1 cellular context compared by ENCODE assay signal in the genomic region with DNA sequence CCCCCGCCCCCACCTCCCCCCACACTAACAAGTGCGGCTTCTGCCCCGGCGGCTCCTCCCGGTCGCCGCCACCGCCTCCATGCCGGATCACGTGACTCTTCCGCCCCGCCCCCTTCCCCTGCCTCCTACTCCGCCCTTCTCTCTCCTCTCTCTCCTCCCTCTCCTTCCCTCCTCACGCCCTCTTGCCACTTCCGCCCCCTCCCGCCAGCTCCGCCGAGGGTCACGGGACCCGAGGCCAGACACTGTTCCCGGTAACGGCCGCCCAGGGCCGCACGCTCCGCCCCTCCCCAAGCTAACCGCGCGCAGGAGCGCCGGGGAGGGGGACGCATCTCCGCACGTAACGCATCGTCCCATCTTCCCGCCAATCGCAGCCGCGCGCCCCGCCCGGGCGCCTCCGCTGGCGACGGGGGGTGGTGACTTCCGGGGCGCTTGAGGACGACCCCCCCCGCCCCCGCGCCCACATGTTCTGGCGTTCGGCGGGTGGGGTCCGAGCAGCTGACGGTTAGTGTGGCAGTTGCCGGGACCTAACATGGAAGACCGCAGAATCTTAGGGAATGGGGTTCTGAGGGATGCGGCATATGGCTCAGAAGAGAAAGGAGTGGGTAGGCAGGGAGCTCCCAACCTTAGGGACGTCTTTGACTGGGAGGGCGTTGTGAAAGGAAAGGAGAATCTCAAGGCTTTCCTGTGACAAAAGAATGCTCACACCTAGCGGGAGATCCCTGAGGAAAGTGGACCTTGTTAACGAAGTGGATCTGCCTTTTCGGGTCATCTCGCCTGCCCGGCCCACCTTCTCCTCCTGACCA.
TF ChIP-seq lines count a peak whose summit lies in the region.

A gene with protein sequence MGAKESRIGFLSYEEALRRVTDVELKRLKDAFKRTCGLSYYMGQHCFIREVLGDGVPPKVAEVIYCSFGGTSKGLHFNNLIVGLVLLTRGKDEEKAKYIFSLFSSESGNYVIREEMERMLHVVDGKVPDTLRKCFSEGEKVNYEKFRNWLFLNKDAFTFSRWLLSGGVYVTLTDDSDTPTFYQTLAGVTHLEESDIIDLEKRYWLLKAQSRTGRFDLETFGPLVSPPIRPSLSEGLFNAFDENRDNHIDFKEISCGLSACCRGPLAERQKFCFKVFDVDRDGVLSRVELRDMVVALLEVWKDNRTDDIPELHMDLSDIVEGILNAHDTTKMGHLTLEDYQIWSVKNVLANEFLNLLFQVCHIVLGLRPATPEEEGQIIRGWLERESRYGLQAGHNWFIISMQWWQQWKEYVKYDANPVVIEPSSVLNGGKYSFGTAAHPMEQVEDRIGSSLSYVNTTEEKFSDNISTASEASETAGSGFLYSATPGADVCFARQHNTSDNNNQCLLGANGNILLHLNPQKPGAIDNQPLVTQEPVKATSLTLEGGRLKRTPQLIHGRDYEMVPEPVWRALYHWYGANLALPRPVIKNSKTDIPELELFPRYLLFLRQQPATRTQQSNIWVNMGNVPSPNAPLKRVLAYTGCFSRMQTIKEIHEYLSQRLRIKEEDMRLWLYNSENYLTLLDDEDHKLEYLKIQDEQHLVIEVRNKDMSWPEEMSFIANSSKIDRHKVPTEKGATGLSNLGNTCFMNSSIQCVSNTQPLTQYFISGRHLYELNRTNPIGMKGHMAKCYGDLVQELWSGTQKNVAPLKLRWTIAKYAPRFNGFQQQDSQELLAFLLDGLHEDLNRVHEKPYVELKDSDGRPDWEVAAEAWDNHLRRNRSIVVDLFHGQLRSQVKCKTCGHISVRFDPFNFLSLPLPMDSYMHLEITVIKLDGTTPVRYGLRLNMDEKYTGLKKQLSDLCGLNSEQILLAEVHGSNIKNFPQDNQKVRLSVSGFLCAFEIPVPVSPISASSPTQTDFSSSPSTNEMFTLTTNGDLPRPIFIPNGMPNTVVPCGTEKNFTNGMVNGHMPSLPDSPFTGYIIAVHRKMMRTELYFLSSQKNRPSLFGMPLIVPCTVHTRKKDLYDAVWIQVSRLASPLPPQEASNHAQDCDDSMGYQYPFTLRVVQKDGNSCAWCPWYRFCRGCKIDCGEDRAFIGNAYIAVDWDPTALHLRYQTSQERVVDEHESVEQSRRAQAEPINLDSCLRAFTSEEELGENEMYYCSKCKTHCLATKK (N-terminal part only) (minus strand): TSS at position 92 of the 803 bp plus-strand sequence. CDS start 194 bp downstream, outside the sequence.

TF ChIP-seq in WTC11, 78 proteins besides CTCF, POLR2A, EP300 and RAD21 (continued from another document and continues in another):
- TF ChIP-seq SMAD4 (CRISPR knock-in tag; IDR thresholded peaks at IDR 0.05) (no peak), SMAD3 (CRISPR knock-in tag; IDR thresholded peaks at IDR 0.05; ENCODE audit: borderline replicate concordance) (no peak), OVOL2 (CRISPR knock-in tag; IDR thresholded peaks at IDR 0.05; ENCODE audit: borderline replicate concordance) (no peak), CBFB (CRISPR knock-in tag; IDR thresholded peaks at IDR 0.05; ENCODE audit: low read depth) (0 out of 2 replicates have a peak, but pooled peaks have one; percentile 21), PRRX2 (CRISPR knock-in tag; IDR thresholded peaks at IDR 0.05) (no peak), NFE2L1 (CRISPR knock-in tag; IDR thresholded peaks at IDR 0.05) (no peak), JUN (CRISPR knock-in tag; IDR thresholded peaks at IDR 0.05) (no peak), RELA (CRISPR knock-in tag; IDR thresholded peaks at IDR 0.05; ENCODE audit: borderline replicate concordance) (peak; percentile 36; the same call in 1 of the 2 replicates), IRF2 (CRISPR knock-in tag; IDR thresholded peaks at IDR 0.05; ENCODE audit: borderline replicate concordance, low read depth) (no peak), JAZF1 (CRISPR knock-in tag; IDR thresholded peaks at IDR 0.05) (no peak), ZNF416 (CRISPR knock-in tag; IDR thresholded peaks at IDR 0.05) (no peak), NFATC4 (CRISPR knock-in tag; IDR thresholded peaks at IDR 0.05) (no peak), SP1 (CRISPR knock-in tag; conservative IDR thresholded peaks at IDR 0.05) (no peak; the same call in 1 of the 2 replicates), TP53 (CRISPR knock-in tag; IDR thresholded peaks at IDR 0.05) (no peak), ZNF423 (CRISPR knock-in tag; IDR thresholded peaks at IDR 0.05) (peak; percentile 99), ZNF396 (CRISPR knock-in tag; IDR thresholded peaks at IDR 0.05; ENCODE audit: borderline replicate concordance) (no peak), MYBL2 (CRISPR knock-in tag; IDR thresholded peaks at IDR 0.05) (peak; percentile 93), ELF4 (CRISPR knock-in tag; IDR thresholded peaks at IDR 0.05; ENCODE audit: low read depth) (no peak)
- TF ChIP-seq, protein P1, sequence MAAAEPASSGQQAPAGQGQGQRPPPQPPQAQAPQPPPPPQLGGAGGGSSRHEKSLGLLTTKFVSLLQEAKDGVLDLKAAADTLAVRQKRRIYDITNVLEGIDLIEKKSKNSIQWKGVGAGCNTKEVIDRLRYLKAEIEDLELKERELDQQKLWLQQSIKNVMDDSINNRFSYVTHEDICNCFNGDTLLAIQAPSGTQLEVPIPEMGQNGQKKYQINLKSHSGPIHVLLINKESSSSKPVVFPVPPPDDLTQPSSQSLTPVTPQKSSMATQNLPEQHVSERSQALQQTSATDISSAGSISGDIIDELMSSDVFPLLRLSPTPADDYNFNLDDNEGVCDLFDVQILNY (CRISPR knock-in tag; IDR thresholded peaks at IDR 0.05), result peak; percentile 98
- TF ChIP-seq, protein P2, sequence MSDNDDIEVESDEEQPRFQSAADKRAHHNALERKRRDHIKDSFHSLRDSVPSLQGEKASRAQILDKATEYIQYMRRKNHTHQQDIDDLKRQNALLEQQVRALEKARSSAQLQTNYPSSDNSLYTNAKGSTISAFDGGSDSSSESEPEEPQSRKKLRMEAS (CRISPR knock-in tag; IDR thresholded peaks at IDR 0.05), result peak; percentile 85
- TF ChIP-seq, protein P3, sequence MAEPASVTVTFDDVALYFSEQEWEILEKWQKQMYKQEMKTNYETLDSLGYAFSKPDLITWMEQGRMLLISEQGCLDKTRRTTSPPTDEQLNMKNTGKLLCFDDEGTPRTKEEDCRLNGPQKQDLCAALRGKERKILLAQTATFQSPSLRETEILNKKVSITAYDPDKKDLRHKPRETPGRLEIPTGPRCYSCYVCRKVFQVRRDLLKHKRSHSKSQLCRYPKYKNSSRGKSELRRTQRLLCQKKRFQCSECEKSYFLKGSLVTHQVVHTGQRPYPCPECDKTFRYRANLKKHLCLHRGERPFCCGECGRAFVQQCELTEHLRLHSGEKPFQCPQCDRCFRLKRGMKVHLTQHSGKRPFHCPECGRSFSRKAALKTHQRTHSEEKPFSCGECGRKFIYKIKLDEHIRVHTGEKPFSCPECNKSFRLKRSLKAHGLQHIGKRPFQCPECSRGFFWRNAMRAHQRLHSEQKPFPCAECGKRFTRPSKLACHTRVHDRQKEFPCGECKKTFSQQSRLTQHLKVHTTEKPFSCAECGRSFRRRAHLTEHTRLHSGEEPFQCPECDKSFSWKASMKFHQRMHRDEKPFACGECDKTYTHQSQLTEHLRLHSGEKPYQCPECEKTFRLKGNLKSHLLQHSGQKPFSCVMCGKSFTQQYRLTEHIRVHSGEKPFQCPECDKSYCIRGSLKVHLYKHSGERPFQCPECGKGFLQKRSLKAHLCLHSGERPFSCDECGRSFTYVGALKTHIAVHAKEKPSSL (CRISPR knock-in tag; conservative IDR thresholded peaks at IDR 0.05), result no peak
- TF ChIP-seq, protein P4, sequence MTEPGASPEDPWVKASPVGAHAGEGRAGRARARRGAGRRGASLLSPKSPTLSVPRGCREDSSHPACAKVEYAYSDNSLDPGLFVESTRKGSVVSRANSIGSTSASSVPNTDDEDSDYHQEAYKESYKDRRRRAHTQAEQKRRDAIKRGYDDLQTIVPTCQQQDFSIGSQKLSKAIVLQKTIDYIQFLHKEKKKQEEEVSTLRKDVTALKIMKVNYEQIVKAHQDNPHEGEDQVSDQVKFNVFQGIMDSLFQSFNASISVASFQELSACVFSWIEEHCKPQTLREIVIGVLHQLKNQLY (CRISPR knock-in tag; IDR thresholded peaks at IDR 0.05), result no peak
- TF ChIP-seq, protein P5, sequence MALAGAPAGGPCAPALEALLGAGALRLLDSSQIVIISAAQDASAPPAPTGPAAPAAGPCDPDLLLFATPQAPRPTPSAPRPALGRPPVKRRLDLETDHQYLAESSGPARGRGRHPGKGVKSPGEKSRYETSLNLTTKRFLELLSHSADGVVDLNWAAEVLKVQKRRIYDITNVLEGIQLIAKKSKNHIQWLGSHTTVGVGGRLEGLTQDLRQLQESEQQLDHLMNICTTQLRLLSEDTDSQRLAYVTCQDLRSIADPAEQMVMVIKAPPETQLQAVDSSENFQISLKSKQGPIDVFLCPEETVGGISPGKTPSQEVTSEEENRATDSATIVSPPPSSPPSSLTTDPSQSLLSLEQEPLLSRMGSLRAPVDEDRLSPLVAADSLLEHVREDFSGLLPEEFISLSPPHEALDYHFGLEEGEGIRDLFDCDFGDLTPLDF (CRISPR knock-in tag; IDR thresholded peaks at IDR 0.05), result no peak
- TF ChIP-seq, protein P6, sequence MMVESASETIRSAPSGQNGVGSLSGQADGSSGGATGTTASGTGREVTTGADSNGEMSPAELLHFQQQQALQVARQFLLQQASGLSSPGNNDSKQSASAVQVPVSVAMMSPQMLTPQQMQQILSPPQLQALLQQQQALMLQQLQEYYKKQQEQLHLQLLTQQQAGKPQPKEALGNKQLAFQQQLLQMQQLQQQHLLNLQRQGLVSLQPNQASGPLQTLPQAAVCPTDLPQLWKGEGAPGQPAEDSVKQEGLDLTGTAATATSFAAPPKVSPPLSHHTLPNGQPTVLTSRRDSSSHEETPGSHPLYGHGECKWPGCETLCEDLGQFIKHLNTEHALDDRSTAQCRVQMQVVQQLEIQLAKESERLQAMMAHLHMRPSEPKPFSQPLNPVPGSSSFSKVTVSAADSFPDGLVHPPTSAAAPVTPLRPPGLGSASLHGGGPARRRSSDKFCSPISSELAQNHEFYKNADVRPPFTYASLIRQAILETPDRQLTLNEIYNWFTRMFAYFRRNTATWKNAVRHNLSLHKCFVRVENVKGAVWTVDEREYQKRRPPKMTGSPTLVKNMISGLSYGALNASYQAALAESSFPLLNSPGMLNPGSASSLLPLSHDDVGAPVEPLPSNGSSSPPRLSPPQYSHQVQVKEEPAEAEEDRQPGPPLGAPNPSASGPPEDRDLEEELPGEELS (CRISPR knock-in tag; IDR thresholded peaks at IDR 0.05), result peak; percentile 62; the same call in 1 of the 2 replicates
- TF ChIP-seq, protein P7, sequence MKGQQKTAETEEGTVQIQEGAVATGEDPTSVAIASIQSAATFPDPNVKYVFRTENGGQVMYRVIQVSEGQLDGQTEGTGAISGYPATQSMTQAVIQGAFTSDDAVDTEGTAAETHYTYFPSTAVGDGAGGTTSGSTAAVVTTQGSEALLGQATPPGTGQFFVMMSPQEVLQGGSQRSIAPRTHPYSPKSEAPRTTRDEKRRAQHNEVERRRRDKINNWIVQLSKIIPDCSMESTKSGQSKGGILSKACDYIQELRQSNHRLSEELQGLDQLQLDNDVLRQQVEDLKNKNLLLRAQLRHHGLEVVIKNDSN (CRISPR knock-in tag; IDR thresholded peaks at IDR 0.05), result peak; percentile 90
- TF ChIP-seq, protein P8, sequence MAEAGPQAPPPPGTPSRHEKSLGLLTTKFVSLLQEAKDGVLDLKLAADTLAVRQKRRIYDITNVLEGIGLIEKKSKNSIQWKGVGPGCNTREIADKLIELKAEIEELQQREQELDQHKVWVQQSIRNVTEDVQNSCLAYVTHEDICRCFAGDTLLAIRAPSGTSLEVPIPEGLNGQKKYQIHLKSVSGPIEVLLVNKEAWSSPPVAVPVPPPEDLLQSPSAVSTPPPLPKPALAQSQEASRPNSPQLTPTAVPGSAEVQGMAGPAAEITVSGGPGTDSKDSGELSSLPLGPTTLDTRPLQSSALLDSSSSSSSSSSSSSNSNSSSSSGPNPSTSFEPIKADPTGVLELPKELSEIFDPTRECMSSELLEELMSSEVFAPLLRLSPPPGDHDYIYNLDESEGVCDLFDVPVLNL (CRISPR knock-in tag; IDR thresholded peaks at IDR 0.05; ENCODE audit: borderline replicate concordance, low read depth), result no peak
- TF ChIP-seq, protein P9, sequence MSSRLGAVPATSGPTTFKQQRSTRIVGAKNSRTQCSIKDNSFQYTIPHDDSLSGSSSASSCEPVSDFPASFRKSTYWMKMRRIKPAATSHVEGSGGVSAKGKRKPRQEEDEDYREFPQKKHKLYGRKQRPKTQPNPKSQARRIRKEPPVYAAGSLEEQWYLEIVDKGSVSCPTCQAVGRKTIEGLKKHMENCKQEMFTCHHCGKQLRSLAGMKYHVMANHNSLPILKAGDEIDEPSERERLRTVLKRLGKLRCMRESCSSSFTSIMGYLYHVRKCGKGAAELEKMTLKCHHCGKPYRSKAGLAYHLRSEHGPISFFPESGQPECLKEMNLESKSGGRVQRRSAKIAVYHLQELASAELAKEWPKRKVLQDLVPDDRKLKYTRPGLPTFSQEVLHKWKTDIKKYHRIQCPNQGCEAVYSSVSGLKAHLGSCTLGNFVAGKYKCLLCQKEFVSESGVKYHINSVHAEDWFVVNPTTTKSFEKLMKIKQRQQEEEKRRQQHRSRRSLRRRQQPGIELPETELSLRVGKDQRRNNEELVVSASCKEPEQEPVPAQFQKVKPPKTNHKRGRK (CRISPR knock-in tag; IDR thresholded peaks at IDR 0.05; ENCODE audit: borderline replicate concordance), result no peak
- TF ChIP-seq, protein P10, sequence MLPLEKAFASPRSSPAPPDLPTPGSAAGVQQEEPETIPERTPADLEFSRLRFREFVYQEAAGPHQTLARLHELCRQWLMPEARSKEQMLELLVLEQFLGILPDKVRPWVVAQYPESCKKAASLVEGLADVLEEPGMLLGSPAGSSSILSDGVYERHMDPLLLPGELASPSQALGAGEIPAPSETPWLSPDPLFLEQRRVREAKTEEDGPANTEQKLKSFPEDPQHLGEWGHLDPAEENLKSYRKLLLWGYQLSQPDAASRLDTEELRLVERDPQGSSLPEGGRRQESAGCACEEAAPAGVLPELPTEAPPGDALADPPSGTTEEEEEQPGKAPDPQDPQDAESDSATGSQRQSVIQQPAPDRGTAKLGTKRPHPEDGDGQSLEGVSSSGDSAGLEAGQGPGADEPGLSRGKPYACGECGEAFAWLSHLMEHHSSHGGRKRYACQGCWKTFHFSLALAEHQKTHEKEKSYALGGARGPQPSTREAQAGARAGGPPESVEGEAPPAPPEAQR (CRISPR knock-in tag; IDR thresholded peaks at IDR 0.05), result no peak
- TF ChIP-seq, protein P11, sequence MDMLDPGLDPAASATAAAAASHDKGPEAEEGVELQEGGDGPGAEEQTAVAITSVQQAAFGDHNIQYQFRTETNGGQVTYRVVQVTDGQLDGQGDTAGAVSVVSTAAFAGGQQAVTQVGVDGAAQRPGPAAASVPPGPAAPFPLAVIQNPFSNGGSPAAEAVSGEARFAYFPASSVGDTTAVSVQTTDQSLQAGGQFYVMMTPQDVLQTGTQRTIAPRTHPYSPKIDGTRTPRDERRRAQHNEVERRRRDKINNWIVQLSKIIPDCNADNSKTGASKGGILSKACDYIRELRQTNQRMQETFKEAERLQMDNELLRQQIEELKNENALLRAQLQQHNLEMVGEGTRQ (CRISPR knock-in tag; IDR thresholded peaks at IDR 0.05), result peak; percentile 93
- TF ChIP-seq, protein P12, sequence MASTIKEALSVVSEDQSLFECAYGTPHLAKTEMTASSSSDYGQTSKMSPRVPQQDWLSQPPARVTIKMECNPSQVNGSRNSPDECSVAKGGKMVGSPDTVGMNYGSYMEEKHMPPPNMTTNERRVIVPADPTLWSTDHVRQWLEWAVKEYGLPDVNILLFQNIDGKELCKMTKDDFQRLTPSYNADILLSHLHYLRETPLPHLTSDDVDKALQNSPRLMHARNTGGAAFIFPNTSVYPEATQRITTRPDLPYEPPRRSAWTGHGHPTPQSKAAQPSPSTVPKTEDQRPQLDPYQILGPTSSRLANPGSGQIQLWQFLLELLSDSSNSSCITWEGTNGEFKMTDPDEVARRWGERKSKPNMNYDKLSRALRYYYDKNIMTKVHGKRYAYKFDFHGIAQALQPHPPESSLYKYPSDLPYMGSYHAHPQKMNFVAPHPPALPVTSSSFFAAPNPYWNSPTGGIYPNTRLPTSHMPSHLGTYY (CRISPR knock-in tag; IDR thresholded peaks at IDR 0.05), result no peak
